26 cellular contexts compared by ENCODE assay signal in the genomic region with DNA sequence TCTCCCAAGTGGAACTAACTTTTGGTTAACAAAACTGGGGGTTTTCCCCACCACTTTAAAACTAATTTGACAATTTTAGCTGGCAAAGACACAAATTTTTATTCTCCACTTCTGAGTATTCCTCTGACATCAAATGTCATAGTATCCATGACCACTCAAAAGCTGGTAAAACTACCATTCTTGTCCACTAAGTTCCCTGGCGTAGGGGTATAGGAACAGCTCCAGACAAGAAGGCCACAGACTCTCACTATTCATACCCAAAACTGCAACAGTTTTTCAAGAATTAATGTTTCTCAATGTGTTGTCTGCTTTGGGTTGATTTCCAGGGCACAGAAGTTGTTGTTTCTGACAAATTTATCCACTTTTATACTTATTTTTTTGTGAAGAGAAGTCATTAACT.
"Had no signal": no experiment of that assay in that cellular context is flagged by ENCODE, and none has a peak within 500 bp of the region (broad histone marks: within the 10 kb centered on the region; RNA-seq: fewer than 3 reads in every experiment).

No MANE protein-coding gene starts in this region.

- H3K27me3 Mint-ChIP-seq: activated B cell treated with CpG ODN at 0.5 μM for 24 hours; activated CD4-positive, alpha-beta T cell treated with anti-CD3 and anti-CD28 coated beads, Interleukin-2, amount 10 ng/mL, durations not matched to agents 24 days and 14 days; activated CD8-positive, alpha-beta memory T cell treated with anti-CD3 and anti-CD28 coated beads, Interleukin-2, amount 10 ng/mL, durations not matched to agents 7 days and 5 days; activated naive CD4-positive, alpha-beta T cell treated with anti-CD3 and anti-CD28 coated beads, Interleukin-2, amount 50 U/mL, for 24 hours; activated T-cell treated with anti-CD3 and anti-CD28 coated beads, Interleukin-2, amount 50 U/mL, for 24 hours; brain; central memory CD8-positive, alpha-beta T cell; T-helper 17 cell had no signal

- H3K4me1 Mint-ChIP-seq: activated B cell treated with CpG ODN at 0.5 μM for 24 hours; activated CD4-positive, alpha-beta T cell treated with anti-CD3 and anti-CD28 coated beads, Interleukin-2, amount 10 ng/mL, durations not matched to agents 24 days and 14 days; activated CD8-positive, alpha-beta memory T cell treated with anti-CD3 and anti-CD28 coated beads, Interleukin-2, amount 10 ng/mL, durations not matched to agents 7 days and 5 days; activated naive CD4-positive, alpha-beta T cell treated with anti-CD3 and anti-CD28 coated beads, Interleukin-2, amount 50 U/mL, for 24 hours; brain; central memory CD8-positive, alpha-beta T cell; T-helper 17 cell had no signal

- H3K4me3 ChIP-seq: PC-9 had no signal

- ATAC-seq: activated CD8-positive, alpha-beta memory T cell treated with anti-CD3 and anti-CD28 coated beads, Interleukin-2, amount 10 ng/mL, durations not matched to agents 7 days and 5 days; T-helper 17 cell had no signal

- H3K36me3 Mint-ChIP-seq: activated CD8-positive, alpha-beta memory T cell treated with anti-CD3 and anti-CD28 coated beads, Interleukin-2, amount 10 ng/mL, durations not matched to agents 7 days and 5 days had no signal

- H3K27ac Mint-ChIP-seq: activated B cell treated with CpG ODN at 0.5 μM for 24 hours; activated CD4-positive, alpha-beta T cell treated with anti-CD3 and anti-CD28 coated beads, Interleukin-2, amount 10 ng/mL, durations not matched to agents 24 days and 14 days; activated CD8-positive, alpha-beta memory T cell treated with anti-CD3 and anti-CD28 coated beads, Interleukin-2, amount 10 ng/mL, durations not matched to agents 7 days and 5 days; activated naive CD4-positive, alpha-beta T cell treated with anti-CD3 and anti-CD28 coated beads, Interleukin-2, amount 50 U/mL, for 24 hours; activated T-cell treated with anti-CD3 and anti-CD28 coated beads, Interleukin-2, amount 50 U/mL, for 24 hours; activated T-helper 1 cell treated with anti-CD3 and anti-CD28 coated beads, Interleukin-12 subunit alpha, Interleukin-12 subunit beta, Interleukin-2, Interleukin-4 antibody, amounts not matched to agents 30 ng/mL and 10 ng/mL and 1 ng/mL, durations not matched to agents 14 hours and 24 hours and 36 hours; T-helper 17 cell had no signal

- H3K4me3 Mint-ChIP-seq: activated B cell treated with CpG ODN at 0.5 μM for 24 hours; activated CD4-positive, alpha-beta T cell treated with anti-CD3 and anti-CD28 coated beads, Interleukin-2, amount 10 ng/mL, durations not matched to agents 24 days and 14 days; activated CD8-positive, alpha-beta memory T cell treated with anti-CD3 and anti-CD28 coated beads, Interleukin-2, amount 10 ng/mL, durations not matched to agents 7 days and 5 days; activated naive CD4-positive, alpha-beta T cell treated with anti-CD3 and anti-CD28 coated beads, Interleukin-2, amount 50 U/mL, for 24 hours; activated T-cell treated with anti-CD3 and anti-CD28 coated beads, Interleukin-2, amount 50 U/mL, for 24 hours; activated T-helper 1 cell treated with anti-CD3 and anti-CD28 coated beads, Interleukin-12 subunit alpha, Interleukin-12 subunit beta, Interleukin-2, Interleukin-4 antibody, amounts not matched to agents 30 ng/mL and 10 ng/mL and 1 ng/mL, durations not matched to agents 14 hours and 24 hours and 36 hours; brain; central memory CD8-positive, alpha-beta T cell; T-helper 17 cell had no signal

- H3K27ac ChIP-seq: PC-9 had no signal

- H2AFZ ChIP-seq: PC-9 had no signal

- H3K4me2 ChIP-seq: PC-9 had no signal

- DNase-seq: activated B cell treated with CpG ODN at 0.5 μM for 24 hours; activated CD4-positive, alpha-beta T cell treated with anti-CD3 and anti-CD28 coated beads for 1 hour; activated CD4-positive, alpha-beta T cell treated with anti-CD3 and anti-CD28 coated beads, Interleukin-2, amount 10 ng/mL, durations not matched to agents 24 days and 14 days; activated CD4-positive, alpha-beta T cell treated with anti-CD3 and anti-CD28 coated beads, Interleukin-2, amount 50 U/mL, for 48 hours; activated CD8-positive, alpha-beta memory T cell treated with anti-CD3 and anti-CD28 coated beads, Interleukin-2, amount 10 ng/mL, durations not matched to agents 7 days and 5 days; activated effector memory CD4-positive, alpha-beta T cell treated with Interleukin-2 at 50 U/mL for 16 hours; activated naive CD4-positive, alpha-beta T cell; activated T-cell treated with anti-CD3 and anti-CD28 coated beads, Interleukin-2, amount 50 U/mL, for 24 hours; amniotic stem cell; Kasumi-1; NCI-H1092 treated with DMSO at 0.1 percent for 48 hours; NCI-H1417 treated with DMSO at 0.1 percent for 48 hours; NCI-H1694; NCI-H2029; NCI-H2107; NCI-H345; NCI-H510A treated with DMSO at 0.1 percent for 48 hours; NCI-H69; PC-9; SIG-M5; T-helper 17 cell; T-helper 9 cell had no signal

- H3K9me3 Mint-ChIP-seq: activated T-helper 1 cell treated with anti-CD3 and anti-CD28 coated beads, Interleukin-12 subunit alpha, Interleukin-12 subunit beta, Interleukin-2, Interleukin-4 antibody, amounts not matched to agents 30 ng/mL and 10 ng/mL and 1 ng/mL, durations not matched to agents 14 hours and 24 hours and 36 hours had no signal
